34 cellular contexts compared by ENCODE assay signal in the genomic region with DNA sequence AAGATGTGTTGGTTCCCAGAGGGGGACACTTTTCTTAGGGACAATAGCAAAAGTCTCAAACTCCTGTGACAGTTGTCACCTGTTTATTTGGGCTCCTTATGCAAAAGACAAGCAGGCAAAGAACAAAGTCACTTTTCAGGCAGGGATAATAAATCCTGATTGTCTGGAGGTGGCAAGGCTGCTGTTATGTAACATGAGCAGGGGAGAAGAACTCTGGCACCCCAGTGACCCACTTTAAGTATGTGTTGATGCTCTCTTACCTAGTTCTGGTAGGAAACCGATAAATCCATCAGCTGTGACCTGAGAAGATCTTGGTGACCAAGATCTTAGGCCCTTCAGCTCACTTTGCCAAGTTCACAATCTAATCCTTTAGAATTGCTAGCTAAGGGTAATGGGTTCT.
"Had no signal": no experiment of that assay in that cellular context is flagged by ENCODE, and none has a peak within 500 bp of the region (broad histone marks: within the 10 kb centered on the region; RNA-seq: fewer than 3 reads in every experiment).

No MANE protein-coding gene starts in this region.

- DNase-seq: Karpas-422, Kasumi-1, MG63, MM.1S, MV-4-11, NCI-H1048, NCI-H1092, NCI-H1092 treated with DMSO at 0.1 percent for 48 hours, NCI-H1105, NCI-H1105 treated with DMSO at 0.1 percent for 48 hours, NCI-H1417, NCI-H1417 treated with DMSO at 0.1 percent for 48 hours, NCI-H1436, NCI-H1436 treated with DMSO at 0.1 percent for 48 hours, NCI-H146, NCI-H1694, NCI-H1694 treated with DMSO at 0.1 percent for 48 hours, NCI-H187, NCI-H187 treated with DMSO at 0.1 percent for 48 hours, NCI-H1930, NCI-H2029, NCI-H2029 treated with DMSO at 0.1 percent for 48 hours, NCI-H2081, NCI-H2081 treated with DMSO at 0.1 percent for 48 hours, NCI-H2107, NCI-H2171, NCI-H2171 treated with DMSO at 0.1 percent for 48 hours, NCI-H2227 treated with DMSO at 0.1 percent for 48 hours, NCI-H226, NCI-H345, NCI-H446, NCI-H446 treated with DMSO at 0.1 percent for 48 hours, NCI-H510A, NCI-H510A treated with DMSO at 0.1 percent for 48 hours had no signal
